Comparison of ENCODE assay signal across 19 cellular contexts in the genomic region with DNA sequence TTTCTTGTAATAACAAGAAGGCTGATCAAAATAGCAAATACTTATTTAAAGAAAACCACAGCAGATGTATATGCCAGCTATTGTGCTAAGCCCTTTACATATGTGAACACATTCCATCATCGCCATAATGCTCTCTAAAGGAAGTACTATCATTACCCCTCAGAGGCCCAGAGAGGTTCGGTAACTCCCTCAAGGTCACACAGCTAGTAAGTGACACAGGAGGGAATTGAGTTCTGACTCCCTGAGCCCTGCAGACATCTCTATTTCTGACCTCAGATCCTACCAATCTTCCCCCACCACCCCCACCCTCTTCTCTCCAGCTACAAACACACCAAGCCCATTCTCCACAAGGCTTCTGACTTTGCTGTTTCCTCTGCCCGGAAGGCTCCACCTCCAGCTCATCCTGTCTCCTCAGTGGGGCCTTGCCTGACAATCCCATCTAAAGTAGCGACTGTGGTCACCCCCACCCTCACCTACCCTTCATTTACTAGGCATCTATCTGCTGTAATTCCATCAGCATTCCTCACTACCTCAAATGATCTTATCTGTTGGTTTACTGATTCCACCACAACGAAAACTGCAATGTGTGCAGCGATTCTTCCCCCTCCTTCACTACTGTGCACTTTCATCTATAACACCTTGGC.
DNase-seq lines count a peak whose midpoint lies in the region; ATAC-seq, FAIRE-seq and TF ChIP-seq lines count a peak whose summit lies in the region.
"Had no signal": no experiment of that assay in that cellular context is flagged by ENCODE, and none has a peak within 500 bp of the region (broad histone marks: within the 10 kb centered on the region; RNA-seq: fewer than 3 reads in every experiment).

No MANE protein-coding gene starts in this region.

- BruUV-seq in HepG2 (replicated peaks; lab: Mats Ljungman, UMichigan), result no TSS peak

- no peak for DNase-seq in HepG2 (ENCODE audit: low spot score)
- DNase-seq in right lobe of liver, result no peak
- peak; percentile 26 for DNase-seq in coronary artery (ENCODE audit: low spot score)
- DNase-seq in NAMALWA (ENCODE audit: low spot score), result no peak
- no peak for DNase-seq in ureter (ENCODE audit: low spot score)
- DNase-seq in SK-N-DZ (ENCODE audit: low spot score), result no peak
- DNase-seq: 8988T, HCEC 1CT, Kasumi-1, MM.1S, NCI-H1105, NCI-H2081, NCI-H446 treated with DMSO at 0.1 percent for 48 hours, Peyer's patch had no signal

- no peak overlapping the region for H3K9ac ChIP-seq in HepG2 (ENCODE audit: insufficient read depth, low read depth, low read length)
- H3K9ac ChIP-seq: GM23248 had no signal

- no peak for ATAC-seq in HepG2
- ATAC-seq in right lobe of liver, result no peak
- no peak for ATAC-seq in GM18858 (IDR thresholded peaks at IDR 0.05; ENCODE audit: unreplicated experiment)
- ATAC-seq: GM12878 had no signal

- H3K36me3 ChIP-seq in HepG2 (replicated peaks in 1 of 2; ENCODE audit: control insufficient read depth in 1 of 2, insufficient read depth in 2 of 2, low read length in 2 of 2) (no peaks in the 10 kb centered on the region), right lobe of liver (no peaks in the 10 kb centered on the region), mesodermal cell (ENCODE audit: control insufficient read depth, insufficient read depth, low read length) (no peaks in the 10 kb centered on the region)
- H3K36me3 ChIP-seq: Peyer's patch had no signal

- POLR2A ChIA-PET in HepG2 (lab: Yijun Ruan, JAX), result no interaction called here

- intact Hi-C loops in HepG2 (cut with micrococcal nuclease; ENCODE audit: unreplicated experiment), result loop anchor here (1.0 kb wide), 1 partner anchor 32 kb away; no protein-coding TSS in a partner anchor
- intact Hi-C loops in right lobe of liver (cut with DNase I), result no loop called here

- CTCF ChIA-PET in HepG2 (lab: Yijun Ruan, JAX; ENCODE audit: low intra/inter-chr PET ratio, low total read pairs), result no interaction called here

- no peak for TF ChIP-seq RAD21 in HepG2 (CRISPR knock-in tag; IDR thresholded peaks at IDR 0.05)

- in situ Hi-C loops in HepG2 (cut with HindIII; ENCODE audit: extremely low pct_ligation_motif_present, low pct_unique_long_range_greater_than_20kb), result no loop called here

- FAIRE-seq in HepG2 (lab: Jason Lieb, UNC), result no peak
- FAIRE-seq: GM12878, GM19239 had no signal

- no peak for TF ChIP-seq POLR2A in HepG2 (IDR thresholded peaks at IDR 0.05; ENCODE audit: insufficient read depth in 1 of 2, low read depth in 2 of 2, low read length in 2 of 2)
- no peak for TF ChIP-seq POLR2A in right lobe of liver (IDR thresholded peaks at IDR 0.05)

- H3K4me2 ChIP-seq in HepG2 (ENCODE audit: low read depth, low read length), result no peak overlapping the region

- no peak overlapping the region for H3K4me3 ChIP-seq in HepG2 (replicated peaks in 1 of 3; ENCODE audit: insufficient read depth in 1 of 3, low read depth in 2 of 3, low read length in 3 of 3)
- H3K4me3 ChIP-seq in right lobe of liver, result no peak overlapping the region
- no peak overlapping the region for H3K4me3 ChIP-seq in coronary artery
- no peak overlapping the region for H3K4me3 ChIP-seq in mesodermal cell (ENCODE audit: extremely low read depth, insufficient read depth, low read length, poor library complexity, severe bottlenecking)
- H3K4me3 ChIP-seq: GM12878, GM23248, Peyer's patch had no signal

- TF ChIP-seq EP300 in HepG2 (IDR thresholded peaks at IDR 0.05; ENCODE audit: low read depth in 2 of 2, low read length in 2 of 2) (no peak), HepG2 (CRISPR knock-in tag; IDR thresholded peaks at IDR 0.05; ENCODE audit: borderline replicate concordance) (no peak)

- H3K4me1 ChIP-seq in HepG2 (ENCODE audit: insufficient read depth, low read length) (no peaks in the 10 kb centered on the region), right lobe of liver (peaks cover 0 to 4% (median 0%) of the 10 kb centered on the region in 4 donors), mesodermal cell (ENCODE audit: control insufficient read depth, insufficient read depth, low read length, poor library complexity, severe bottlenecking) (peaks cover 56% of the 10 kb centered on the region)
- H3K4me1 ChIP-seq: Peyer's patch had no signal

- TF ChIP-seq CTCF in HepG2 (CRISPR knock-in tag; IDR thresholded peaks at IDR 0.05) (no peak), right lobe of liver (IDR thresholded peaks at IDR 0.05) (no peak), coronary artery (IDR thresholded peaks at IDR 0.05) (no peak)

- H4K20me1 ChIP-seq in HepG2 (ENCODE audit: insufficient read depth, low read length), result no peaks in the 10 kb centered on the region

- H3K27me3 ChIP-seq in HepG2 (ENCODE audit: control insufficient read depth in 1 of 2, insufficient read depth in 2 of 2, low read length in 2 of 2), result no peaks in the 10 kb centered on the region
- no peaks in the 10 kb centered on the region for H3K27me3 ChIP-seq in right lobe of liver
- H3K27me3 ChIP-seq: Peyer's patch had no signal

- H3K27ac ChIP-seq in HepG2 (ENCODE audit: extremely low read length, insufficient read depth, low read length), result no peak overlapping the region
- no peak overlapping the region for H3K27ac ChIP-seq in right lobe of liver
- no peak overlapping the region for H3K27ac ChIP-seq in coronary artery
- peak overlapping the region; percentile 11 for H3K27ac ChIP-seq in mesodermal cell (ENCODE audit: low read depth, low read length, severe bottlenecking)
- H3K27ac ChIP-seq: GM23248, Peyer's patch had no signal

- H2AFZ ChIP-seq in HepG2 (ENCODE audit: low read length), result no peak overlapping the region
- H2AFZ ChIP-seq: GM23248 had no signal

- H3K9me3 ChIP-seq in HepG2 (ENCODE audit: low read length), result no peaks in the 10 kb centered on the region
- no peaks in the 10 kb centered on the region for H3K9me3 ChIP-seq in right lobe of liver
- H3K9me3 ChIP-seq in mesodermal cell (ENCODE audit: control insufficient read depth, low read length), result no peaks in the 10 kb centered on the region
- H3K9me3 ChIP-seq: Peyer's patch had no signal

- WGBS in HepG2 (ENCODE audit: low lambda C conversion rate), result 13% methylated on average over 6 of the region's 6 CpGs
- WGBS in right lobe of liver (ENCODE audit: insufficient coverage, low coverage, low lambda C conversion rate, missing lambda C conversion rate), result 79% methylated on average over 6 of the region's 6 CpGs
- 77 to 95% methylated on average over 4 to 6 of the region's 6 CpGs for WGBS in mesodermal cell (ENCODE audit: insufficient coverage in 2 of 2), 2 experiments

- no peaks in the 10 kb centered on the region for H3K79me2 ChIP-seq in HepG2 (ENCODE audit: insufficient read depth, low read length)

TF ChIP-seq in HepG2, 621 proteins besides CTCF, POLR2A, EP300 and RAD21:
- no peak for TF ChIP-seq ZNF232 (CRISPR knock-in tag; IDR thresholded peaks at IDR 0.05; ENCODE audit: borderline replicate concordance)
- peak; percentile 51; the same call in 1 of the 2 replicates for TF ChIP-seq ZNF768 (CRISPR knock-in tag; IDR thresholded peaks at IDR 0.05)
TF ChIP-seq in HepG2: peak in this region for 1.
